In genomic region chr19:40740747-40741146, GRCh38 we compare ENCODE assay signal across 10 cellular contexts. TPM values are rescaled to one million over a fixed set of nuclear protein-coding genes. Genes with fewer than 3 reads are reported as not detected.
DNase-seq lines count a peak whose midpoint lies in the region; ATAC-seq, FAIRE-seq and TF ChIP-seq lines count a peak whose summit lies in the region.
"Had no signal": no experiment of that assay in that cellular context is flagged by ENCODE, and none has a peak within 500 bp of the region (broad histone marks: within the 10 kb centered on the region; RNA-seq: fewer than 3 reads in every experiment).

No MANE protein-coding gene starts in this region.

- no peak overlapping the region for H3K9ac ChIP-seq in endodermal cell (ENCODE audit: extremely low read depth, low read length, poor library complexity, severe bottlenecking)
- no peak overlapping the region for H3K9ac ChIP-seq in stomach smooth muscle (ENCODE audit: low read length in 2 of 2)

- no peak for TF ChIP-seq CTCF in GM23338 (conservative IDR thresholded peaks at IDR 0.05; ENCODE audit: low read depth in 2 of 2)
- TF ChIP-seq CTCF in endodermal cell (conservative IDR thresholded peaks at IDR 0.05): no peak
- TF ChIP-seq CTCF in left lung (IDR thresholded peaks at IDR 0.05): no peak
- TF ChIP-seq CTCF in right lobe of liver (IDR thresholded peaks at IDR 0.05): no peak

- ATAC-seq in GM23338 (no peak), left lung (no peak), right lobe of liver (no peak)

- no peaks in the 10 kb centered on the region for H3K9me3 ChIP-seq in endodermal cell (ENCODE audit: control insufficient read depth, low read length)
- H3K9me3 ChIP-seq in left lung: no peaks in the 10 kb centered on the region
- H3K9me3 ChIP-seq in stomach smooth muscle (ENCODE audit: control insufficient read depth in 2 of 2, low read length in 2 of 2): no peaks in the 10 kb centered on the region
- no peaks in the 10 kb centered on the region for H3K9me3 ChIP-seq in right lobe of liver

- H3K79me2 ChIP-seq in GM23338 (replicated peaks; ENCODE audit: insufficient read depth): no peaks in the 10 kb centered on the region

- no peak overlapping the region for H3K4me3 ChIP-seq in GM23338
- H3K4me3 ChIP-seq in endodermal cell (ENCODE audit: low read length): no peak overlapping the region
- H3K4me3 ChIP-seq in left lung: no peak overlapping the region
- peak overlapping the region in 1 of 2 donors; percentile 29 for H3K4me3 ChIP-seq in stomach smooth muscle (ENCODE audit: low read length in 2 of 2)
- H3K4me3 ChIP-seq in right lobe of liver: no peak overlapping the region

- intact Hi-C loops in left lung (cut with DNase I) (no loop called here), right lobe of liver (cut with DNase I) (no loop called here)

- H3K4me1 Mint-ChIP-seq in GM23338 (peaks cover 15% of the 10 kb centered on the region), endodermal cell (peaks cover 3% of the 10 kb centered on the region)

- H3K36me3 ChIP-seq in GM23338 (ENCODE audit: insufficient read depth) (no peaks in the 10 kb centered on the region), endodermal cell (ENCODE audit: control insufficient read depth, insufficient read depth, low read length) (peaks cover 23% of the 10 kb centered on the region), left lung (peaks cover 0 to 68% of the 10 kb centered on the region in 2 donors), stomach smooth muscle (ENCODE audit: control insufficient read depth in 2 of 2, insufficient read depth in 2 of 2, low read length in 2 of 2) (peaks cover 12 to 32% of the 10 kb centered on the region in 2 donors), right lobe of liver (peaks cover 0 to 25% (median 7%) of the 10 kb centered on the region in 4 donors)

- H3K27me3 ChIP-seq in GM23338 (ENCODE audit: insufficient read depth) (no peaks in the 10 kb centered on the region), endodermal cell (ENCODE audit: control insufficient read depth, insufficient read depth, low read length, poor library complexity, severe bottlenecking) (no peaks in the 10 kb centered on the region), left lung (no peaks in the 10 kb centered on the region), stomach smooth muscle (ENCODE audit: control insufficient read depth in 1 of 2, insufficient read depth in 2 of 2, low read length in 2 of 2) (no peaks in the 10 kb centered on the region), right lobe of liver (no peaks in the 10 kb centered on the region)

- no peak for FAIRE-seq in HTR-8/SVneo (lab: Jason Lieb, UNC)

- 90 to 91% methylated on average over 4 to 6 of the region's 6 CpGs for WGBS in endodermal cell (ENCODE audit: insufficient coverage in 1 of 2, insufficient read length in 1 of 2), 2 experiments
- WGBS in right lobe of liver (ENCODE audit: insufficient coverage, low coverage, low lambda C conversion rate, missing lambda C conversion rate): 60% methylated on average over 4 of the region's 6 CpGs

- no peaks in the 10 kb centered on the region for H4K20me1 ChIP-seq in GM23338 (replicated peaks; ENCODE audit: insufficient read depth)

- H3F3A ChIP-seq in GM23338 (replicated peaks; ENCODE audit: low read depth): no peaks in the 10 kb centered on the region

- H3K9me2 ChIP-seq in GM23338 (ENCODE audit: insufficient read depth): no peaks in the 10 kb centered on the region

- H3K4me1 ChIP-seq in GM23338 (ENCODE audit: insufficient read depth) (peaks cover 10% of the 10 kb centered on the region), endodermal cell (ENCODE audit: control insufficient read depth, insufficient read depth, low read length) (no peaks in the 10 kb centered on the region), left lung (peaks cover 0 to 6% of the 10 kb centered on the region in 2 donors), stomach smooth muscle (ENCODE audit: control insufficient read depth, insufficient read depth, low read length) (peaks cover 15% of the 10 kb centered on the region), right lobe of liver (peaks cover 0 to 11% (median 0%) of the 10 kb centered on the region in 4 donors)

- DNase-seq in GM23338 (ENCODE audit: low spot score) (no peak), endodermal cell (no peak), left lung (no peak), HTR-8/SVneo (ENCODE audit: insufficient read length, low spot score) (no peak), NCI-H1930 (lab: John Stamatoyannopoulos, UW) (no peak), DMS79 (lab: John Stamatoyannopoulos, UW) (no peak), right lobe of liver (no peak)
- DNase-seq: stimulated activated CD4-positive, alpha-beta T cell treated with anti-CD3 and anti-CD28 coated beads, Interleukin-1b, Interleukin-23, amount 100 ng/mL, for 48 hours had no signal

- 0 out of 3 replicates have a peak, but pooled peaks cover 3% of the 10 kb centered on the region for H3K9me3 Mint-ChIP-seq in GM23338
- no peaks in the 10 kb centered on the region for H3K9me3 Mint-ChIP-seq in endodermal cell

- H3K27ac Mint-ChIP-seq in GM23338 (0 out of 2 replicates have a peak overlapping the region, but pooled peaks have one; percentile 66), endodermal cell (peak overlapping the region; percentile 76)

- H3K36me3 Mint-ChIP-seq in GM23338 (ENCODE audit: low read depth) (peaks cover 26% of the 10 kb centered on the region), endodermal cell (ENCODE audit: low read depth) (peaks cover 30% of the 10 kb centered on the region)

- H3K4me2 ChIP-seq in GM23338: no peak overlapping the region

- H3K4me3 Mint-ChIP-seq in GM23338 (no peak overlapping the region), endodermal cell (no peak overlapping the region)

- H3K27ac ChIP-seq in GM23338 (ENCODE audit: low read depth) (0 out of 2 replicates have a peak overlapping the region, but pooled peaks have one; percentile 53), endodermal cell (ENCODE audit: low read depth, low read length) (peak overlapping the region; percentile 72), left lung (peak overlapping the region; percentile 19 to 33), stomach smooth muscle (ENCODE audit: low read length) (peak overlapping the region; percentile 64), right lobe of liver (no peak overlapping the region)
- H3K27ac ChIP-seq: HL-60 had no signal

- H2AFZ ChIP-seq in GM23338: no peak overlapping the region

- peaks cover 19% of the 10 kb centered on the region for H3K27me3 Mint-ChIP-seq in GM23338 (ENCODE audit: insufficient read depth, low read depth, poor library complexity)
- no peaks in the 10 kb centered on the region for H3K27me3 Mint-ChIP-seq in endodermal cell (ENCODE audit: insufficient read depth)

- no peak for TF ChIP-seq POLR2A in right lobe of liver (IDR thresholded peaks at IDR 0.05)

TF ChIP-seq in GM23338, 12 proteins besides CTCF, POLR2A, EP300 and RAD21 (continues in another document):
- TF ChIP-seq POLR2AphosphoS5 (IDR thresholded peaks at IDR 0.05; ENCODE audit: low read depth): 0 out of 2 replicates have a peak, but pooled peaks have one; percentile 4

RNA-seq across cellular contexts. Expression of gene ACTMAP, which starts 9.5 kb away (rescaled TPM):
- 10.3 and 14.9 TPM in 2 replicates for total RNA-seq in GM23338 (2014; rRNA removed; shearing (Covaris generic))
- polyA plus RNA-seq in GM23338 (2016; fragmentation: Nextera tagmentation; extraction: Ambion mirVana): 16.7 and 17.9 TPM in 2 replicates
- total RNA-seq in endodermal cell (10 to 100 TPM; 26.0 to 34.3 TPM), left lung (10 to 100 TPM; 15.1 to 17.6 TPM), right lobe of liver (10 to 100 TPM in 2 of 6 experiments, 1 to 10 TPM in 4; 2.9 to 11.2 (median 4.4) TPM)
- 23.8 TPM for polyA plus RNA-seq in endodermal cell (2013, experiment 1 of 2)
- 21.1 TPM for polyA plus RNA-seq in endodermal cell (2013, experiment 2 of 2)

RNA-seq across cellular contexts. Expression of gene SNRPA, which starts 10.3 kb away (rescaled TPM):
- 239 and 295 TPM in 2 replicates for total RNA-seq in GM23338 (2014; rRNA removed; shearing (Covaris generic))
- 321 and 326 TPM in 2 replicates for polyA plus RNA-seq in GM23338 (2016; fragmentation: Nextera tagmentation; extraction: Ambion mirVana)
- total RNA-seq in endodermal cell (100 to 1,000 TPM; 160 to 199 TPM), left lung (10 to 100 TPM; 46.1 to 79.1 TPM), right lobe of liver (10 to 100 TPM; 21.4 to 33.1 (median 24.7) TPM)
- 206 TPM for polyA plus RNA-seq in endodermal cell (2013, experiment 1 of 2)
- polyA plus RNA-seq in endodermal cell (2013, experiment 2 of 2): 196 TPM

RNA-seq across cellular contexts. Expression of gene ITPKC, which starts 23.8 kb away (rescaled TPM):
- 9.8 and 12.6 TPM in 2 replicates for total RNA-seq in GM23338 (2014; rRNA removed; shearing (Covaris generic))
- 5.3 and 5.4 TPM in 2 replicates for polyA plus RNA-seq in GM23338 (2016; fragmentation: Nextera tagmentation; extraction: Ambion mirVana)
- total RNA-seq in endodermal cell (10 to 100 TPM in 1 of 2 donors, 1 to 10 TPM in 1; 9.9 to 11.1 TPM), left lung (10 to 100 TPM; 23.2 to 25.6 TPM), right lobe of liver (10 to 100 TPM in 3 of 6 experiments, 1 to 10 TPM in 3; 6.8 to 19.7 (median 11.1) TPM)
- polyA plus RNA-seq in endodermal cell (2013, experiment 1 of 2): 8.8 TPM
- polyA plus RNA-seq in endodermal cell (2013, experiment 2 of 2): 8.2 TPM

RNA-seq across cellular contexts. Expression of gene COQ8B, which starts 24.1 kb away (rescaled TPM):
- 42.6 and 59.6 TPM in 2 replicates for total RNA-seq in GM23338 (2014; rRNA removed; shearing (Covaris generic))
- 13.4 and 13.9 TPM in 2 replicates for polyA plus RNA-seq in GM23338 (2016; fragmentation: Nextera tagmentation; extraction: Ambion mirVana)
- total RNA-seq in endodermal cell (10 to 100 TPM; 45.6 to 49.8 TPM), left lung (10 to 100 TPM; 39.2 to 48.1 TPM), right lobe of liver (10 to 100 TPM; 15.1 to 30.6 (median 25.6) TPM)
- polyA plus RNA-seq in endodermal cell (2013, experiment 1 of 2): 39.8 TPM
- 34.3 TPM for polyA plus RNA-seq in endodermal cell (2013, experiment 2 of 2)

RNA-seq across cellular contexts. Expression of gene MIA, which starts 34.6 kb away (rescaled TPM):
- not detected in 2 replicates for total RNA-seq in GM23338 (2014; rRNA removed; shearing (Covaris generic))
- not detected in 2 replicates for polyA plus RNA-seq in GM23338 (2016; fragmentation: Nextera tagmentation; extraction: Ambion mirVana)
- total RNA-seq in endodermal cell (not detected), left lung (under 1 TPM in 1 of 2 donors, not detected in 1; 0.89 TPM), right lobe of liver (1 to 10 TPM in 2 of 6 experiments, under 1 TPM in 1, not detected in 3; 0.86 to 1.9 (median 1.1) TPM)
- 3.2 TPM for polyA plus RNA-seq in endodermal cell (2013, experiment 1 of 2)
- 5.2 TPM for polyA plus RNA-seq in endodermal cell (2013, experiment 2 of 2)

Comparison
In these comparisons a context has a peak if more than half of its experiments do, and no peak if none do; other contexts are left out.
1. H3K27ac ChIP-seq: peak in GM23338 (single experiment), endodermal cell (single experiment), left lung (2 of 2) and stomach smooth muscle (single experiment); none in right lobe of liver (0 of 3).